In the genomic region with DNA sequence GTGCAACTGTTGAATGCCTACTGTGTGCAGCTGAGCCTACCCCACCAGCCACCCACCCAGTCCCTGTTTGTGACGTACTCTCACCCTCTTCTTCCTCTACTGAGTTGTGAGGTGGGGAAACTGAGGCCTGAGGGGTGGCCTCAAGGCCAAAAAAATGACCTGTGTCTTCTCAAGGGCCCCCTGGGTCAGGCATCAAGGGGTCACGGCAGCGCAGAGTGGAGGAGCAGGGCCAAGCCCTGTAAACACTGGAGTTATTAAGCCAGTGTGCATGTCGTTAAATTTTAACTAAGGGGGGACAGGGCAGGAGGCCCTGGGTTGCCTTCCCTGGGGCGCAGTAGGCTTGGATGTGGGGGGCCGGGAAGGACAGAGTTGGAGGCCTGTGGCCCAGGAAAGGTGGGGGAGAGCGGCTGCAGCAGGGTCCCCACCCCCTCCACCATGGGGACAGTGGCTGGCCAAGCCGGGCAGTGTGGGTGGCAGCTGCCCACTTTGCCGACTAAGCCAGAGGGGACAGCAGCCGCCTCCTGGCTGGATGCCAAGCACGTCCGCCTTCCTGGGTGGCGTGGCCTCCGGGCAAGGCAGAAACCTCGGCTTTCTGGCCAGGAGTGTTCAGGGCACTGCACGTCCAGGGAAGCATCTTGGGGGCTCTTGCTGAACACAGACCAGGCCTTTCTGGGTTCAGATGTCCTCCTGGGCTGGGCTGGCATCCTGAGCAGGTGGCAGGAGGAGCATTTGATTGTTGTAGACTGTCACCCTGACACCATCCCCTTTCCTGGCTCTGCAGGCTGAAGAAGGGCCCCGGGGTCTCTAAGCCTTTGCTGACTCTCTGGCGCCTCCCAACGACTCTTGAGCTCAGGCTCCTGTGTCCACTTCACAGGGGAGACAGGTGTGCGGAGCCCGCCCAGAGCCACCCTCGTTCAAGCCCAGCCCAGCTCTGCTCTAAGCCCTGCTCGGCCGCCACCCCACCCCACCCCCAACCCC, we compare ENCODE assay signal across 8 cellular contexts. TPM values are rescaled to one million over a fixed set of nuclear protein-coding genes. Genes with fewer than 3 reads are reported as not detected.
DNase-seq lines count a peak whose midpoint lies in the region; ATAC-seq and TF ChIP-seq lines count a peak whose summit lies in the region.

No MANE protein-coding gene starts in this region.

- peak overlapping the region; percentile 98 for H3K4me2 ChIP-seq in hepatocyte

- TF ChIP-seq CTCF in hepatocyte (IDR thresholded peaks at IDR 0.05; ENCODE audit: poor library complexity), result peak; percentile 53

- CTCF ChIA-PET in T-cell (lab: Charles Lee), result interaction anchor here in 1 of 2 donors (0.6 to 0.9 kb wide), 2 partner anchors 39 to 211 kb away, joined by 3 to 5 read pairs; no protein-coding TSS in a partner anchor

- DNase-seq in activated naive CD4-positive, alpha-beta T cell treated with anti-CD3 and anti-CD28 coated beads, Interleukin-2, amount 50 U/mL, for 16 hours, result no peak
- peak; percentile 66 for DNase-seq in NCI-H128 (lab: John Stamatoyannopoulos, UW; ENCODE audit: unreplicated experiment)
- DNase-seq in T-cell, result peak in 1 of 34 experiments; percentile 13
- peak; percentile 89 for DNase-seq in hepatocyte (ENCODE audit: low spot score)

- POLR2A ChIA-PET in T-cell (lab: Charles Lee), result no interaction called here

- H3K9me2 ChIP-seq in hepatocyte (replicated peaks; ENCODE audit: insufficient read depth), result no peaks in the 10 kb centered on the region

- peaks cover 17% of the 10 kb centered on the region for H3K4me1 ChIP-seq in hepatocyte (ENCODE audit: insufficient read depth)
- H3K4me1 ChIP-seq in subcutaneous abdominal adipose tissue (ENCODE audit: control insufficient read depth in 5 of 5, insufficient read depth in 5 of 5, low read length in 5 of 5), result peaks cover 0 to 20% (median 17%) of the 10 kb centered on the region in 5 donors

- ATAC-seq in T-cell (replicated peaks in 1 of 4) (no peak), GM21515 (IDR thresholded peaks at IDR 0.05; ENCODE audit: unreplicated experiment) (no peak), HG03196 (IDR thresholded peaks at IDR 0.05; ENCODE audit: unreplicated experiment) (no peak)

- no peaks in the 10 kb centered on the region for H3K9me3 ChIP-seq in hepatocyte (ENCODE audit: low read depth)
- H3K9me3 ChIP-seq in subcutaneous abdominal adipose tissue (ENCODE audit: control insufficient read depth in 5 of 5, low read length in 5 of 5), result no peaks in the 10 kb centered on the region

- peak overlapping the region; percentile 40 for H3K27ac ChIP-seq in hepatocyte
- H3K27ac ChIP-seq in subcutaneous abdominal adipose tissue (ENCODE audit: low read depth, low read length), result peak overlapping the region; percentile 30

- no peaks in the 10 kb centered on the region for H3K4me1 Mint-ChIP-seq in activated naive CD4-positive, alpha-beta T cell treated with anti-CD3 and anti-CD28 coated beads, Interleukin-2, amount 50 U/mL, for 24 hours
- H3K4me1 Mint-ChIP-seq in T-cell, result peaks cover 0 to 2% (median 0%) of the 10 kb centered on the region in 3 donors

- peak overlapping the region; percentile 65 for H3K4me3 Mint-ChIP-seq in activated naive CD4-positive, alpha-beta T cell treated with anti-CD3 and anti-CD28 coated beads, Interleukin-2, amount 50 U/mL, for 24 hours
- peak overlapping the region in 2 of 3 donors; percentile 36 to 44 for H3K4me3 Mint-ChIP-seq in T-cell

- no peaks in the 10 kb centered on the region for H4K20me1 ChIP-seq in hepatocyte (ENCODE audit: insufficient read depth, poor library complexity, severe bottlenecking)

- WGBS in hepatocyte (ENCODE audit: low lambda C conversion rate, missing lambda C conversion rate), result 29% methylated on average over 18 of the region's 24 CpGs

- peaks cover 6% of the 10 kb centered on the region for H3K27me3 Mint-ChIP-seq in activated naive CD4-positive, alpha-beta T cell treated with anti-CD3 and anti-CD28 coated beads, Interleukin-2, amount 50 U/mL, for 24 hours
- peaks cover 4 to 26% of the 10 kb centered on the region in 2 donors for H3K27me3 Mint-ChIP-seq in T-cell

- no peak overlapping the region for H3K27ac Mint-ChIP-seq in activated naive CD4-positive, alpha-beta T cell treated with anti-CD3 and anti-CD28 coated beads, Interleukin-2, amount 50 U/mL, for 24 hours
- H3K27ac Mint-ChIP-seq in T-cell, result no peak overlapping the region

- H3K4me3 ChIP-seq in hepatocyte (no peak overlapping the region), subcutaneous abdominal adipose tissue (ENCODE audit: low read depth in 1 of 5, low read length in 5 of 5) (peak overlapping the region in 3 of 5 donors; percentile 42 to 61 (median 49))

- H3K79me2 ChIP-seq in hepatocyte, result peaks cover 8% of the 10 kb centered on the region

- H3K36me3 ChIP-seq in hepatocyte (replicated peaks; ENCODE audit: insufficient read depth, low read depth), result no peaks in the 10 kb centered on the region
- H3K36me3 ChIP-seq in subcutaneous abdominal adipose tissue (ENCODE audit: control insufficient read depth in 5 of 5, insufficient read depth in 5 of 5, low read length in 5 of 5), result peaks cover 0 to 2% (median 0%) of the 10 kb centered on the region in 5 donors

- no peaks in the 10 kb centered on the region for H3K36me3 Mint-ChIP-seq in activated naive CD4-positive, alpha-beta T cell treated with anti-CD3 and anti-CD28 coated beads, Interleukin-2, amount 50 U/mL, for 24 hours
- H3K36me3 Mint-ChIP-seq in T-cell, result no peaks in the 10 kb centered on the region

- H2AFZ ChIP-seq in hepatocyte, result no peak overlapping the region

- no peaks in the 10 kb centered on the region for H3K27me3 ChIP-seq in hepatocyte
- peaks cover 0 to 3% (median 0%) of the 10 kb centered on the region in 5 donors for H3K27me3 ChIP-seq in subcutaneous abdominal adipose tissue (ENCODE audit: control insufficient read depth in 5 of 5, insufficient read depth in 4 of 5, low read length in 5 of 5)

- peak overlapping the region in 1 of 5 donors; percentile 41 for H3K9ac ChIP-seq in subcutaneous abdominal adipose tissue (ENCODE audit: low read length in 5 of 5)

- H3K9me3 Mint-ChIP-seq in activated naive CD4-positive, alpha-beta T cell treated with anti-CD3 and anti-CD28 coated beads, Interleukin-2, amount 50 U/mL, for 24 hours, result no peaks in the 10 kb centered on the region
- H3K9me3 Mint-ChIP-seq in T-cell, result no peaks in the 10 kb centered on the region

RNA-seq across cellular contexts. Expression of a gene that starts 1.9 kb away (rescaled TPM):
- total RNA-seq in T-cell (under 1 TPM; 0.20 to 0.49 (median 0.32) TPM), hepatocyte (21.9 and 22.3 TPM in 2 replicates)
- polyA plus RNA-seq in hepatocyte, result 32.6 and 36.1 TPM in 2 replicates

Comparison
In these comparisons a context has a peak if more than half of its experiments do, and no peak if none do; other contexts are left out.
1. RNA of a gene that starts 1.9 kb away (total RNA-seq): 21.9 to 22.3 TPM in hepatocyte; 0.20 to 0.49 TPM in T-cell; every median in the first group is over 10 times any median in the second.